18 cellular contexts compared by ENCODE assay signal in the genomic region with DNA sequence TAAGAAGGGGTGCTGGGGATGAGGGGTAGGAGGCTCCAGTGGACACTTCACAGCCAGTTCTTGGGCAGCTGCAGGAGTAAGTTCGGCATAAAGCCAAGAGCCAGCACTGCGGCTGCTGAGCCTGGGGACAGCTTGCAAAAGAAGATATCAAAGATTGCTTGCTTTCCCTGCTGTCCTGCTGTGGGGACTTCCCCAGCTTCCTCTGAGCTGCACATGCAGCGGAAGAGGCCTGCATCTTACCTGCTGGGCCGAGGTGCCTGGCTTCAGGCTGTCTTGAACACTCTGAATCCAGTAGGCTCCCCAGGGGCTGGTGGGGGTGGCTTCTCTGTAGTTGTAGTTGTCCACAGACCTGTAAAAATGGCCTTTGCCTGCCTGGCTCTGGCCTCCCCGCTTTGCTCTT. TPM values are rescaled to one million over a fixed set of nuclear protein-coding genes. Genes with fewer than 3 reads are reported as not detected.
DNase-seq lines count a peak whose midpoint lies in the region; ATAC-seq and TF ChIP-seq lines count a peak whose summit lies in the region.
"Had no signal": no experiment of that assay in that cellular context is flagged by ENCODE, and none has a peak within 500 bp of the region (broad histone marks: within the 10 kb centered on the region; RNA-seq: fewer than 3 reads in every experiment).

No MANE protein-coding gene starts in this region.

- H3K27me3 ChIP-seq in HUES48 (ENCODE audit: control insufficient read depth, insufficient read depth, low read length) (peaks cover 11% of the 10 kb centered on the region), neural cell (ENCODE audit: insufficient read depth, low read depth, low read length) (peaks cover 11% of the 10 kb centered on the region), right cardiac atrium (ENCODE audit: control insufficient read depth, insufficient read depth) (no peaks in the 10 kb centered on the region)
- H3K27me3 ChIP-seq: Peyer's patch had no signal

- CTCF ChIA-PET in WTC11 (lab: Charles Lee): interaction anchor here (0.8 to 1.4 kb wide), 3 partner anchors 10 to 283 kb away, joined by 3 to 7 read pairs (median 4); a partner anchor contains a TSS

- no peaks in the 10 kb centered on the region for H3K9me2 ChIP-seq in neural cell (ENCODE audit: insufficient read depth, low read length)

- H3K27me3 Mint-ChIP-seq in WTC11 (ENCODE audit: low read depth): peaks cover 70% of the 10 kb centered on the region

- ATAC-seq in WTC11 (0 out of 2 replicates have a peak, but pooled peaks have one; percentile 7), right cardiac atrium (no peak)

- H2AFZ ChIP-seq in neural cell (ENCODE audit: low read depth, low read length): no peak overlapping the region

- no peak overlapping the region for H3K27ac ChIP-seq in HUES48 (ENCODE audit: low read depth, low read length)
- H3K27ac ChIP-seq in neural cell (ENCODE audit: low read length): no peak overlapping the region
- H3K27ac ChIP-seq in right cardiac atrium (ENCODE audit: low read length): no peak overlapping the region
- H3K27ac ChIP-seq: pancreas, Peyer's patch had no signal

- H3K4me1 ChIP-seq in HUES48 (ENCODE audit: control insufficient read depth, insufficient read depth, low read length): peaks cover 8% of the 10 kb centered on the region; the same call in 1 of the 2 replicates
- H3K4me1 ChIP-seq in right cardiac atrium (ENCODE audit: control insufficient read depth, insufficient read depth, low read length): no peaks in the 10 kb centered on the region
- H3K4me1 ChIP-seq: pancreas had no signal

- no peaks in the 10 kb centered on the region for H3K9me3 Mint-ChIP-seq in WTC11

- intact Hi-C loops in right cardiac atrium (cut with DNase I): no loop called here

- TF ChIP-seq RAD21 in neural cell (conservative IDR thresholded peaks at IDR 0.05): no peak

- 44% methylated on average over 5 of the region's 5 CpGs for WGBS in right cardiac atrium

- peak overlapping the region; percentile 64 for H3K4me3 Mint-ChIP-seq in WTC11

- no peak overlapping the region for H3K27ac Mint-ChIP-seq in WTC11

- no peak overlapping the region for H3K9ac ChIP-seq in HUES48 (ENCODE audit: low read depth, low read length)
- H3K9ac ChIP-seq in neural cell (ENCODE audit: low read length): peak overlapping the region; percentile 82

- no peaks in the 10 kb centered on the region for H4K20me1 ChIP-seq in neural cell (ENCODE audit: insufficient read depth)

- POLR2A ChIA-PET in WTC11 (lab: Charles Lee): no interaction called here

- no peaks in the 10 kb centered on the region for H3K79me2 ChIP-seq in neural cell (replicated peaks; ENCODE audit: insufficient read depth, low read length)

- H3F3A ChIP-seq in neural cell (ENCODE audit: insufficient read depth, low read length, poor library complexity, severe bottlenecking): no peaks in the 10 kb centered on the region

- TF ChIP-seq EP300 in neural cell (conservative IDR thresholded peaks at IDR 0.05; ENCODE audit: poor library complexity, severe bottlenecking): no peak

- DNase-seq in DMS79 (lab: John Stamatoyannopoulos, UW) (peak; percentile 27), WTC11 (ENCODE audit: low spot score) (no peak), NCI-H187 (lab: John Stamatoyannopoulos, UW) (no peak), foreskin fibroblast (no peak), right cardiac atrium (no peak)
- DNase-seq: activated CD4-positive, CD25-positive, alpha-beta regulatory T cell treated with anti-CD3 and anti-CD28 coated beads, Interleukin-2, amount 50 U/mL, for 72 hours; activated naive CD4-positive, alpha-beta T cell treated with anti-CD3 and anti-CD28 coated beads, Interleukin-2, amount 50 U/mL, for 16 hours; effector CD4-positive, alpha-beta T cell; EL; NCI-H446 treated with DMSO at 0.1 percent for 48 hours; pancreas; Peyer's patch; stimulated activated CD4-positive, alpha-beta T cell treated with anti-CD3 and anti-CD28 coated beads, Interleukin-12 subunit alpha, Interleukin-12 subunit beta, amount 100 ng/mL, for 4 hours; T-helper 1 cell had no signal

- H3K4me3 ChIP-seq in HUES48 (ENCODE audit: low read depth, low read length): peak overlapping the region; percentile 69; the same call in 1 of the 2 replicates
- peak overlapping the region; percentile 99 for H3K4me3 ChIP-seq in neural cell (ENCODE audit: low read length)
- no peak overlapping the region for H3K4me3 ChIP-seq in foreskin fibroblast (ENCODE audit: low read depth in 1 of 2, low read length in 2 of 2)
- H3K4me3 ChIP-seq in right cardiac atrium (ENCODE audit: low read length): no peak overlapping the region
- H3K4me3 ChIP-seq: Peyer's patch had no signal

- peaks cover 23% of the 10 kb centered on the region for H3K4me1 Mint-ChIP-seq in WTC11

- no peaks in the 10 kb centered on the region for H3K36me3 Mint-ChIP-seq in WTC11

- H3K36me3 ChIP-seq in HUES48 (ENCODE audit: control insufficient read depth, insufficient read depth, low read length) (no peaks in the 10 kb centered on the region), neural cell (ENCODE audit: insufficient read depth, low read length) (no peaks in the 10 kb centered on the region)
- H3K36me3 ChIP-seq: pancreas, Peyer's patch had no signal

- H3K9me3 ChIP-seq in HUES48 (ENCODE audit: control insufficient read depth, insufficient read depth, low read length) (no peaks in the 10 kb centered on the region), neural cell (ENCODE audit: low read length) (no peaks in the 10 kb centered on the region), right cardiac atrium (ENCODE audit: control insufficient read depth, low read length) (no peaks in the 10 kb centered on the region)
- H3K9me3 ChIP-seq: pancreas, Peyer's patch had no signal

- peak overlapping the region; percentile 83 for H3K4me2 ChIP-seq in neural cell (ENCODE audit: low read length)

- TF ChIP-seq CTCF in WTC11 (IDR thresholded peaks at IDR 0.05): no peak
- no peak for TF ChIP-seq CTCF in neural cell (IDR thresholded peaks at IDR 0.05; ENCODE audit: poor library complexity, severe bottlenecking)
- no peak for TF ChIP-seq CTCF in foreskin fibroblast (IDR thresholded peaks at IDR 0.05; ENCODE audit: low read depth, low read length)

TF ChIP-seq in WTC11, 78 proteins besides CTCF, POLR2A, EP300 and RAD21 (continues in another document):
- 0 out of 2 replicates have a peak, but pooled peaks have one; percentile 43 for TF ChIP-seq ZNF232 (CRISPR knock-in tag; IDR thresholded peaks at IDR 0.05)
- no peak for TF ChIP-seq EMX1 (CRISPR knock-in tag; IDR thresholded peaks at IDR 0.05)
- TF ChIP-seq, protein P1, sequence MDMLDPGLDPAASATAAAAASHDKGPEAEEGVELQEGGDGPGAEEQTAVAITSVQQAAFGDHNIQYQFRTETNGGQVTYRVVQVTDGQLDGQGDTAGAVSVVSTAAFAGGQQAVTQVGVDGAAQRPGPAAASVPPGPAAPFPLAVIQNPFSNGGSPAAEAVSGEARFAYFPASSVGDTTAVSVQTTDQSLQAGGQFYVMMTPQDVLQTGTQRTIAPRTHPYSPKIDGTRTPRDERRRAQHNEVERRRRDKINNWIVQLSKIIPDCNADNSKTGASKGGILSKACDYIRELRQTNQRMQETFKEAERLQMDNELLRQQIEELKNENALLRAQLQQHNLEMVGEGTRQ (CRISPR knock-in tag; IDR thresholded peaks at IDR 0.05): peak; percentile 23; the same call in 1 of the 2 replicates
- TF ChIP-seq, protein P2, sequence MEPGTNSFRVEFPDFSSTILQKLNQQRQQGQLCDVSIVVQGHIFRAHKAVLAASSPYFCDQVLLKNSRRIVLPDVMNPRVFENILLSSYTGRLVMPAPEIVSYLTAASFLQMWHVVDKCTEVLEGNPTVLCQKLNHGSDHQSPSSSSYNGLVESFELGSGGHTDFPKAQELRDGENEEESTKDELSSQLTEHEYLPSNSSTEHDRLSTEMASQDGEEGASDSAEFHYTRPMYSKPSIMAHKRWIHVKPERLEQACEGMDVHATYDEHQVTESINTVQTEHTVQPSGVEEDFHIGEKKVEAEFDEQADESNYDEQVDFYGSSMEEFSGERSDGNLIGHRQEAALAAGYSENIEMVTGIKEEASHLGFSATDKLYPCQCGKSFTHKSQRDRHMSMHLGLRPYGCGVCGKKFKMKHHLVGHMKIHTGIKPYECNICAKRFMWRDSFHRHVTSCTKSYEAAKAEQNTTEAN (CRISPR knock-in tag; IDR thresholded peaks at IDR 0.05): no peak
- TF ChIP-seq ZNF416 (CRISPR knock-in tag; IDR thresholded peaks at IDR 0.05): no peak
- no peak for TF ChIP-seq TEAD4 (CRISPR knock-in tag; IDR thresholded peaks at IDR 0.05)
- no peak for TF ChIP-seq SP1 (CRISPR knock-in tag; conservative IDR thresholded peaks at IDR 0.05)
- no peak for TF ChIP-seq ESRRA (CRISPR knock-in tag; IDR thresholded peaks at IDR 0.05; ENCODE audit: borderline replicate concordance)

TF ChIP-seq in neural cell, 6 proteins besides CTCF, POLR2A, EP300 and RAD21:
- peak; percentile 11 for TF ChIP-seq MXI1 (conservative IDR thresholded peaks at IDR 0.05; ENCODE audit: poor library complexity, severe bottlenecking)
- TF ChIP-seq, protein P3, sequence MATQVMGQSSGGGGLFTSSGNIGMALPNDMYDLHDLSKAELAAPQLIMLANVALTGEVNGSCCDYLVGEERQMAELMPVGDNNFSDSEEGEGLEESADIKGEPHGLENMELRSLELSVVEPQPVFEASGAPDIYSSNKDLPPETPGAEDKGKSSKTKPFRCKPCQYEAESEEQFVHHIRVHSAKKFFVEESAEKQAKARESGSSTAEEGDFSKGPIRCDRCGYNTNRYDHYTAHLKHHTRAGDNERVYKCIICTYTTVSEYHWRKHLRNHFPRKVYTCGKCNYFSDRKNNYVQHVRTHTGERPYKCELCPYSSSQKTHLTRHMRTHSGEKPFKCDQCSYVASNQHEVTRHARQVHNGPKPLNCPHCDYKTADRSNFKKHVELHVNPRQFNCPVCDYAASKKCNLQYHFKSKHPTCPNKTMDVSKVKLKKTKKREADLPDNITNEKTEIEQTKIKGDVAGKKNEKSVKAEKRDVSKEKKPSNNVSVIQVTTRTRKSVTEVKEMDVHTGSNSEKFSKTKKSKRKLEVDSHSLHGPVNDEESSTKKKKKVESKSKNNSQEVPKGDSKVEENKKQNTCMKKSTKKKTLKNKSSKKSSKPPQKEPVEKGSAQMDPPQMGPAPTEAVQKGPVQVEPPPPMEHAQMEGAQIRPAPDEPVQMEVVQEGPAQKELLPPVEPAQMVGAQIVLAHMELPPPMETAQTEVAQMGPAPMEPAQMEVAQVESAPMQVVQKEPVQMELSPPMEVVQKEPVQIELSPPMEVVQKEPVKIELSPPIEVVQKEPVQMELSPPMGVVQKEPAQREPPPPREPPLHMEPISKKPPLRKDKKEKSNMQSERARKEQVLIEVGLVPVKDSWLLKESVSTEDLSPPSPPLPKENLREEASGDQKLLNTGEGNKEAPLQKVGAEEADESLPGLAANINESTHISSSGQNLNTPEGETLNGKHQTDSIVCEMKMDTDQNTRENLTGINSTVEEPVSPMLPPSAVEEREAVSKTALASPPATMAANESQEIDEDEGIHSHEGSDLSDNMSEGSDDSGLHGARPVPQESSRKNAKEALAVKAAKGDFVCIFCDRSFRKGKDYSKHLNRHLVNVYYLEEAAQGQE (IDR thresholded peaks at IDR 0.05; ENCODE audit: borderline replicate concordance): no peak
TF ChIP-seq in neural cell: peak in this region for 1.

RNA-seq across cellular contexts. Expression of a gene that starts 1.3 kb away (rescaled TPM):
- total RNA-seq in WTC11 (2021): 8.5 to 17.2 TPM (median 17.1 TPM) in 3 replicates
- 131 and 147 TPM in 2 replicates for polyA plus RNA-seq in neural cell
- polyA minus RNA-seq in neural cell: 78.5 and 86.2 TPM in 2 replicates
- total RNA-seq in right cardiac atrium: not detected
- 0.16 TPM for polyA plus RNA-seq in right cardiac atrium
- total RNA-seq: fibroblast of villous mesenchyme had no signal
- polyA plus RNA-seq: BJ had no signal

Comparison
In these comparisons a context has a peak if more than half of its experiments do, and no peak if none do; other contexts are left out.
1. H3K4me3 ChIP-seq: peak in HUES48 (single experiment) and neural cell (single experiment); none in foreskin fibroblast (0 of 2) and right cardiac atrium (single experiment).